Comparison of ENCODE assay signal across 1 cellular context in the genomic region with DNA sequence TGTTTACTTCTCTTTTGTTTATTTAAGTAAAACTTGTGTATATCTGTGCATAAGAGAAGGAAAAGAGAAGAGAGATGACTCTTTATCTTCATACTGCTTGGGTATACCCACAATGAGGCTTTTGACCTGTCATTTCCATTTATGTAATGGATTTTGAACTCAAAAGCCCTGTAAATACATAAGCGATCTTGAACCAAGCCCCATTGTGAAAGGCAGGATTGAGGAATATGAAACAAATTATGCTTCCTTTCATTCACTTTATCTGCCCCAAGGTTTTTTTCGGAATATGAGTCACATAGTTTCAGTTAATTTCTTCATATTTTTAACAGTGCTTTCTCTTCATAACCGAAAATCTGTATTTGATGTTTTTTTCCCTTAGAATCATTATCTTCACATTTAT.
TF ChIP-seq lines count a peak whose summit lies in the region.

No MANE protein-coding gene starts in this region.

TF ChIP-seq in HepG2, 621 proteins besides CTCF, POLR2A, EP300 and RAD21 (continues in another document):
- TF ChIP-seq SETDB1 (CRISPR knock-in tag; IDR thresholded peaks at IDR 0.05; ENCODE audit: borderline replicate concordance) (no peak), FOXP1 (IDR thresholded peaks at IDR 0.05) (no peak), FOXP1 (CRISPR knock-in tag; IDR thresholded peaks at IDR 0.05) (0 out of 2 replicates have a peak, but pooled peaks have one; percentile 31), ARID3A (IDR thresholded peaks at IDR 0.05; ENCODE audit: low read depth, low read length) (peak; percentile 59; the same call in 1 of the 2 replicates), RARA (CRISPR knock-in tag; IDR thresholded peaks at IDR 0.05) (peak; percentile 77), ISL2 (CRISPR knock-in tag; IDR thresholded peaks at IDR 0.05) (0 out of 2 replicates have a peak, but pooled peaks have one; percentile 26), SOX5 (CRISPR knock-in tag; IDR thresholded peaks at IDR 0.05; ENCODE audit: borderline replicate concordance) (peak; percentile 67; the same call in 1 of the 2 replicates), ZNF24 (IDR thresholded peaks at IDR 0.05) (no peak), SOX13 (IDR thresholded peaks at IDR 0.05) (no peak), SOX13 (CRISPR knock-in tag; conservative IDR thresholded peaks at IDR 0.05 in 1 of 2, IDR thresholded peaks at IDR 0.05 in 1 of 2) (peak in 1 of 2 experiments; percentile 76; a peak in 2 of 4 replicates), BCL6 (CRISPR knock-in tag; IDR thresholded peaks at IDR 0.05) (peak; percentile 33; the same call in 1 of the 2 replicates), NRL (CRISPR knock-in tag; IDR thresholded peaks at IDR 0.05; ENCODE audit: borderline replicate concordance) (no peak), FOXA3 (CRISPR knock-in tag; IDR thresholded peaks at IDR 0.05) (peak; percentile 38; the same call in 1 of the 2 replicates), POLR2G (IDR thresholded peaks at IDR 0.05; ENCODE audit: low read depth, low read length) (no peak), ZNF264 (CRISPR knock-in tag; IDR thresholded peaks at IDR 0.05) (0 out of 2 replicates have a peak, but pooled peaks have one; percentile 19), ZNF570 (CRISPR knock-in tag; IDR thresholded peaks at IDR 0.05; ENCODE audit: borderline replicate concordance) (no peak), SOX6 (IDR thresholded peaks at IDR 0.05) (no peak), SOX6 (CRISPR knock-in tag; IDR thresholded peaks at IDR 0.05) (peak; percentile 48; the same call in 1 of the 2 replicates), NFIC (IDR thresholded peaks at IDR 0.05; ENCODE audit: low read length) (peak; percentile 59; the same call in 1 of the 2 replicates), BCL3 (CRISPR knock-in tag; IDR thresholded peaks at IDR 0.05) (no peak), FOXA1 (IDR thresholded peaks at IDR 0.05) (no peak), FOXA1 (CRISPR knock-in tag; IDR thresholded peaks at IDR 0.05) (peak; percentile 43; the same call in 1 of the 2 replicates), NR2F6 (IDR thresholded peaks at IDR 0.05) (peak; percentile 35), NR2F6 (CRISPR knock-in tag; IDR thresholded peaks at IDR 0.05) (no peak; the same call in 1 of the 2 replicates), ZBTB2 (CRISPR knock-in tag; IDR thresholded peaks at IDR 0.05; ENCODE audit: low read depth) (no peak), TAF15 (IDR thresholded peaks at IDR 0.05; ENCODE audit: low read depth, low read length, poor library complexity, severe bottlenecking) (no peak), RBM39 (IDR thresholded peaks at IDR 0.05; ENCODE audit: low read depth, low read length, poor library complexity, severe bottlenecking) (no peak), SALL1 (CRISPR knock-in tag; IDR thresholded peaks at IDR 0.05) (peak; percentile 24; the same call in 1 of the 2 replicates), HMG20A (CRISPR knock-in tag; IDR thresholded peaks at IDR 0.05; ENCODE audit: borderline replicate concordance) (peak; percentile 38; the same call in 1 of the 2 replicates), CEBPG (CRISPR knock-in tag; IDR thresholded peaks at IDR 0.05) (peak; percentile 41), RXRB (CRISPR knock-in tag; IDR thresholded peaks at IDR 0.05; ENCODE audit: borderline replicate concordance) (peak; percentile 87), PLSCR1 (CRISPR knock-in tag; IDR thresholded peaks at IDR 0.05; ENCODE audit: borderline replicate concordance) (no peak), ZNF296 (CRISPR knock-in tag; conservative IDR thresholded peaks at IDR 0.05) (no peak), KMT2B (CRISPR knock-in tag; IDR thresholded peaks at IDR 0.05) (0 out of 2 replicates have a peak, but pooled peaks have one; percentile 15), TAF1 (CRISPR knock-in tag; IDR thresholded peaks at IDR 0.05) (no peak), SKI (IDR thresholded peaks at IDR 0.05; ENCODE audit: partially characterized antibody) (peak; percentile 19), ZNF878 (CRISPR knock-in tag; IDR thresholded peaks at IDR 0.05) (no peak)
- TF ChIP-seq, protein P1, sequence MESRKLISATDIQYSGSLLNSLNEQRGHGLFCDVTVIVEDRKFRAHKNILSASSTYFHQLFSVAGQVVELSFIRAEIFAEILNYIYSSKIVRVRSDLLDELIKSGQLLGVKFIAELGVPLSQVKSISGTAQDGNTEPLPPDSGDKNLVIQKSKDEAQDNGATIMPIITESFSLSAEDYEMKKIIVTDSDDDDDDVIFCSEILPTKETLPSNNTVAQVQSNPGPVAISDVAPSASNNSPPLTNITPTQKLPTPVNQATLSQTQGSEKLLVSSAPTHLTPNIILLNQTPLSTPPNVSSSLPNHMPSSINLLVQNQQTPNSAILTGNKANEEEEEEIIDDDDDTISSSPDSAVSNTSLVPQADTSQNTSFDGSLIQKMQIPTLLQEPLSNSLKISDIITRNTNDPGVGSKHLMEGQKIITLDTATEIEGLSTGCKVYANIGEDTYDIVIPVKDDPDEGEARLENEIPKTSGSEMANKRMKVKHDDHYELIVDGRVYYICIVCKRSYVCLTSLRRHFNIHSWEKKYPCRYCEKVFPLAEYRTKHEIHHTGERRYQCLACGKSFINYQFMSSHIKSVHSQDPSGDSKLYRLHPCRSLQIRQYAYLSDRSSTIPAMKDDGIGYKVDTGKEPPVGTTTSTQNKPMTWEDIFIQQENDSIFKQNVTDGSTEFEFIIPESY (CRISPR knock-in tag; IDR thresholded peaks at IDR 0.05) = no peak
- TF ChIP-seq, protein P2, sequence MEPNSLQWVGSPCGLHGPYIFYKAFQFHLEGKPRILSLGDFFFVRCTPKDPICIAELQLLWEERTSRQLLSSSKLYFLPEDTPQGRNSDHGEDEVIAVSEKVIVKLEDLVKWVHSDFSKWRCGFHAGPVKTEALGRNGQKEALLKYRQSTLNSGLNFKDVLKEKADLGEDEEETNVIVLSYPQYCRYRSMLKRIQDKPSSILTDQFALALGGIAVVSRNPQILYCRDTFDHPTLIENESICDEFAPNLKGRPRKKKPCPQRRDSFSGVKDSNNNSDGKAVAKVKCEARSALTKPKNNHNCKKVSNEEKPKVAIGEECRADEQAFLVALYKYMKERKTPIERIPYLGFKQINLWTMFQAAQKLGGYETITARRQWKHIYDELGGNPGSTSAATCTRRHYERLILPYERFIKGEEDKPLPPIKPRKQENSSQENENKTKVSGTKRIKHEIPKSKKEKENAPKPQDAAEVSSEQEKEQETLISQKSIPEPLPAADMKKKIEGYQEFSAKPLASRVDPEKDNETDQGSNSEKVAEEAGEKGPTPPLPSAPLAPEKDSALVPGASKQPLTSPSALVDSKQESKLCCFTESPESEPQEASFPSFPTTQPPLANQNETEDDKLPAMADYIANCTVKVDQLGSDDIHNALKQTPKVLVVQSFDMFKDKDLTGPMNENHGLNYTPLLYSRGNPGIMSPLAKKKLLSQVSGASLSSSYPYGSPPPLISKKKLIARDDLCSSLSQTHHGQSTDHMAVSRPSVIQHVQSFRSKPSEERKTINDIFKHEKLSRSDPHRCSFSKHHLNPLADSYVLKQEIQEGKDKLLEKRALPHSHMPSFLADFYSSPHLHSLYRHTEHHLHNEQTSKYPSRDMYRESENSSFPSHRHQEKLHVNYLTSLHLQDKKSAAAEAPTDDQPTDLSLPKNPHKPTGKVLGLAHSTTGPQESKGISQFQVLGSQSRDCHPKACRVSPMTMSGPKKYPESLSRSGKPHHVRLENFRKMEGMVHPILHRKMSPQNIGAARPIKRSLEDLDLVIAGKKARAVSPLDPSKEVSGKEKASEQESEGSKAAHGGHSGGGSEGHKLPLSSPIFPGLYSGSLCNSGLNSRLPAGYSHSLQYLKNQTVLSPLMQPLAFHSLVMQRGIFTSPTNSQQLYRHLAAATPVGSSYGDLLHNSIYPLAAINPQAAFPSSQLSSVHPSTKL (CRISPR knock-in tag; IDR thresholded peaks at IDR 0.05) = peak; percentile 72
- TF ChIP-seq, protein P3, sequence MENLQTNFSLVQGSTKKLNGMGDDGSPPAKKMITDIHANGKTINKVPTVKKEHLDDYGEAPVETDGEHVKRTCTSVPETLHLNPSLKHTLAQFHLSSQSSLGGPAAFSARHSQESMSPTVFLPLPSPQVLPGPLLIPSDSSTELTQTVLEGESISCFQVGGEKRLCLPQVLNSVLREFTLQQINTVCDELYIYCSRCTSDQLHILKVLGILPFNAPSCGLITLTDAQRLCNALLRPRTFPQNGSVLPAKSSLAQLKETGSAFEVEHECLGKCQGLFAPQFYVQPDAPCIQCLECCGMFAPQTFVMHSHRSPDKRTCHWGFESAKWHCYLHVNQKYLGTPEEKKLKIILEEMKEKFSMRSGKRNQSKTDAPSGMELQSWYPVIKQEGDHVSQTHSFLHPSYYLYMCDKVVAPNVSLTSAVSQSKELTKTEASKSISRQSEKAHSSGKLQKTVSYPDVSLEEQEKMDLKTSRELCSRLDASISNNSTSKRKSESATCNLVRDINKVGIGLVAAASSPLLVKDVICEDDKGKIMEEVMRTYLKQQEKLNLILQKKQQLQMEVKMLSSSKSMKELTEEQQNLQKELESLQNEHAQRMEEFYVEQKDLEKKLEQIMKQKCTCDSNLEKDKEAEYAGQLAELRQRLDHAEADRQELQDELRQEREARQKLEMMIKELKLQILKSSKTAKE (CRISPR knock-in tag; IDR thresholded peaks at IDR 0.05; ENCODE audit: borderline replicate concordance) = no peak
- TF ChIP-seq, protein P4, sequence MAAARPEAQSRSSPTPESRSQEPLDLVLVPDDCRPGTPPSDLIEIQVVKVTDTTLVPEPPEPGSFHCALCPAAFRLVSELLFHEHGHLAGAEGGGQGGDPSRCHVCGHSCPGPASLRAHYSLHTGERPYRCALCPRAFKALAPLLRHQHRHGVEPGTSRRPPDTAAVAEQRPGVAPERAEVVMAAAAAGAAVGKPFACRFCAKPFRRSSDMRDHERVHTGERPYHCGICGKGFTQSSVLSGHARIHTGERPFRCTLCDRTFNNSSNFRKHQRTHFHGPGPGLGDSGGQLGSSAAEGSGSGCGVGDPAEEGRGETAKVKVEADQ (CRISPR knock-in tag; IDR thresholded peaks at IDR 0.05; ENCODE audit: borderline replicate concordance) = no peak
- TF ChIP-seq, protein P5, sequence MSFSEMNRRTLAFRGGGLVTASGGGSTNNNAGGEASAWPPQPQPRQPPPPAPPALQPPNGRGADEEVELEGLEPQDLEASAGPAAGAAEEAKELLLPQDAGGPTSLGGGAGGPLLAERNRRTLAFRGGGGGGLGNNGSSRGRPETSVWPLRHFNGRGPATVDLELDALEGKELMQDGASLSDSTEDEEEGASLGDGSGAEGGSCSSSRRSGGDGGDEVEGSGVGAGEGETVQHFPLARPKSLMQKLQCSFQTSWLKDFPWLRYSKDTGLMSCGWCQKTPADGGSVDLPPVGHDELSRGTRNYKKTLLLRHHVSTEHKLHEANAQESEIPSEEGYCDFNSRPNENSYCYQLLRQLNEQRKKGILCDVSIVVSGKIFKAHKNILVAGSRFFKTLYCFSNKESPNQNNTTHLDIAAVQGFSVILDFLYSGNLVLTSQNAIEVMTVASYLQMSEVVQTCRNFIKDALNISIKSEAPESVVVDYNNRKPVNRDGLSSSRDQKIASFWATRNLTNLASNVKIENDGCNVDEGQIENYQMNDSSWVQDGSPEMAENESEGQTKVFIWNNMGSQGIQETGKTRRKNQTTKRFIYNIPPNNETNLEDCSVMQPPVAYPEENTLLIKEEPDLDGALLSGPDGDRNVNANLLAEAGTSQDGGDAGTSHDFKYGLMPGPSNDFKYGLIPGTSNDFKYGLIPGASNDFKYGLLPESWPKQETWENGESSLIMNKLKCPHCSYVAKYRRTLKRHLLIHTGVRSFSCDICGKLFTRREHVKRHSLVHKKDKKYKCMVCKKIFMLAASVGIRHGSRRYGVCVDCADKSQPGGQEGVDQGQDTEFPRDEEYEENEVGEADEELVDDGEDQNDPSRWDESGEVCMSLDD (CRISPR knock-in tag; IDR thresholded peaks at IDR 0.05; ENCODE audit: borderline replicate concordance) = no peak
- TF ChIP-seq, protein P6, sequence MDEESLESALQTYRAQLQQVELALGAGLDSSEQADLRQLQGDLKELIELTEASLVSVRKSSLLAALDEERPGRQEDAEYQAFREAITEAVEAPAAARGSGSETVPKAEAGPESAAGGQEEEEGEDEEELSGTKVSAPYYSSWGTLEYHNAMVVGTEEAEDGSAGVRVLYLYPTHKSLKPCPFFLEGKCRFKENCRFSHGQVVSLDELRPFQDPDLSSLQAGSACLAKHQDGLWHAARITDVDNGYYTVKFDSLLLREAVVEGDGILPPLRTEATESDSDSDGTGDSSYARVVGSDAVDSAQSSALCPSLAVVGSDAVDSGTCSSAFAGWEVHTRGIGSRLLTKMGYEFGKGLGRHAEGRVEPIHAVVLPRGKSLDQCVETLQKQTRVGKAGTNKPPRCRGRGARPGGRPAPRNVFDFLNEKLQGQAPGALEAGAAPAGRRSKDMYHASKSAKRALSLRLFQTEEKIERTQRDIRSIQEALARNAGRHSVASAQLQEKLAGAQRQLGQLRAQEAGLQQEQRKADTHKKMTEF (CRISPR knock-in tag; IDR thresholded peaks at IDR 0.05) = 0 out of 2 replicates have a peak, but pooled peaks have one; percentile 16
